ENCODE assay signal across 1 cellular context in the genomic region with DNA sequence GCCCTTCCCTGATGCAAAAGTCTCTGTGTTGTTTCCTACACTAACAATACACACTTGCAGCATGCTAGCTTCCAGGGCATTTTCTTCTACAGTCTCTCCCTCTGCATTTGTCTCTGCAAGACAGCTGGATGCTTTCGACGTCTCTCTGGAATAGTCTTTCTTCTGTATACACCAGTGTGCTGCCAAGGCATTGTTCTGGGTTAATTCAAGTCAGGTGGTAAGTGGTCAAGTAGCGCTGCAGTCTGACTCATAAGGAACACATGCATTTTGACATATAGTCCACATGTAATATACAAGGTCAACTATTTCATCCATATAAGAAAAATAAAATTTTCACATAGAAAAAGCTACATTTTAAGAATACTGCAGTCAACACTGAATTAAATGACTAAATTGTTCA.
TF ChIP-seq lines count a peak whose summit lies in the region.

No MANE protein-coding gene starts in this region.

TF ChIP-seq in IMR-90, 13 proteins besides CTCF, POLR2A, EP300 and RAD21:
- TF ChIP-seq MXI1 (IDR thresholded peaks at IDR 0.05; ENCODE audit: borderline replicate concordance, low read depth, low read length) (peak; percentile 71), FOS (IDR thresholded peaks at IDR 0.05; ENCODE audit: low read depth, low read length) (0 out of 2 replicates have a peak, but pooled peaks have one; percentile 32), BHLHE40 (IDR thresholded peaks at IDR 0.05; ENCODE audit: low read depth, low read length) (no peak)
